9 cellular contexts compared by ENCODE assay signal in the genomic region with DNA sequence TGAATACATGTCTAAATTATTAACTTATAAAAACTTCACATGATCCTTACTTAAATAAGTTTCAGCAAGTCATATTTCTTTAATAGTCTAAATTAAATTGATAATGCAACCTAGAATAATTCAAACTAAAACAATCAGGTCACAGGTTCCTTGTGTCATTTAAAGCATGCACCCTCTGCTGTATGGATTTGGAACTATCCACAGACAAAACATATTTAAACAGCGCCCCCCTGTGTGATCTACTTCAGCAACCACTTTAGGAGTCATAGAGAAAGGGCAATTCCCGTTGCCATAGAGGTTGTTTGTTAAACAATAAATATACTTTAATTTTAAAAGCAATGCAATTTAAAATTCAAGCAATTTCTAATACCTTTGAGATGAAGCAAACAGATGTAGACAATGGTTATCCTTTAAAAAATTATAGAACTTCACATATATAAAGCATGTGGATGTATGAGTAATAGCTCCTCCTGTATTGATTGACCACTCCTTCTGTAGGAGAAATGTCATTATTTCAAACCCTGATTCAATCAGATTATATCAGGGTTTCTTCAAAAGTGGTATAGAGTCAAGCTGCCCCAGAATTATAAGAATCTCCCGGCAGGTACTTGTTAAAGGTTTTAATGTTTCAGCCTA. TPM values are rescaled to one million over a fixed set of nuclear protein-coding genes. Genes with fewer than 3 reads are reported as not detected.
A peak's percentile ranks its signal among the peaks of the same experiment; 100 is the strongest.
DNase-seq lines count a peak whose midpoint lies in the region; ATAC-seq, FAIRE-seq and TF ChIP-seq lines count a peak whose summit lies in the region.
"Had no signal": no experiment of that assay in that cellular context is flagged by ENCODE, and none has a peak within 500 bp of the region (broad histone marks: within the 10 kb centered on the region; RNA-seq: fewer than 3 reads in every experiment).

No MANE protein-coding gene starts in this region.

- no peak overlapping the region for H3K23ac ChIP-seq in H9 (ENCODE audit: insufficient read length, low read depth, low read length)

- intact Hi-C loops in endothelial cell of umbilical vein (cut with micrococcal nuclease), result loop anchor here (1.0 to 5.0 kb wide), 3 partner anchors 40 to 1443 kb away; no protein-coding TSS in a partner anchor

- no TSS peak for BruUV-seq in endothelial cell of umbilical vein (replicated peaks; lab: Mats Ljungman, UMichigan)

- no peak overlapping the region for H3K56ac ChIP-seq in H9 (ENCODE audit: insufficient read length, low read depth, low read length)

- H2AFZ ChIP-seq in H9 (ENCODE audit: low read length), result no peak overlapping the region
- no peak overlapping the region for H2AFZ ChIP-seq in KMS-11 (ENCODE audit: low read depth)
- no peak overlapping the region for H2AFZ ChIP-seq in endothelial cell of umbilical vein (ENCODE audit: low read depth, low read length)

- CTCF ChIA-PET in endothelial cell of umbilical vein (lab: Charles Lee), result interaction anchor here (0.5 to 7.2 kb wide), 36 partner anchors 9 to 1444 kb away, joined by 3 to 233 read pairs (median 5); no protein-coding TSS in a partner anchor

- TF ChIP-seq POLR2A in endothelial cell of umbilical vein (IDR thresholded peaks at IDR 0.05; ENCODE audit: low read depth, low read length), result no peak

- ATAC-seq in naive B cell (ENCODE audit: low read depth in 2 of 2), result peak; percentile 75 to 81

- H3K27ac Mint-ChIP-seq in H9 (no peak overlapping the region), naive B cell (peak overlapping the region in 1 of 6 donors; percentile 37)

- H4K5ac ChIP-seq in H9 (ENCODE audit: insufficient read length, low read depth, low read length), result no peak overlapping the region

- H3K9ac ChIP-seq in H9 (ENCODE audit: extremely low read depth, insufficient read length, low read length) (no peak overlapping the region), KMS-11 (no peak overlapping the region), endothelial cell of umbilical vein (replicated peaks; ENCODE audit: extremely low read depth, insufficient read depth, low read length) (peak overlapping the region; percentile 4)
- H3K9ac ChIP-seq: BLaER1 had no signal

- no peak overlapping the region for H3K4ac ChIP-seq in H9 (ENCODE audit: low read depth, low read length)

- POLR2A ChIA-PET in endothelial cell of umbilical vein (lab: Charles Lee), result no interaction called here

- FAIRE-seq in RCC 7860 (lab: Jason Lieb, UNC) (peak; percentile 85), endothelial cell of umbilical vein (lab: Jason Lieb, UNC) (no peak)

- H3K79me2 ChIP-seq in H9 (ENCODE audit: insufficient read depth, low read length) (no peaks in the 10 kb centered on the region), KMS-11 (ENCODE audit: insufficient read depth, low read depth) (no peaks in the 10 kb centered on the region), endothelial cell of umbilical vein (ENCODE audit: control insufficient read depth, insufficient read depth, low read length) (peaks cover 16% of the 10 kb centered on the region)

- H3K36me3 Mint-ChIP-seq in H9 (ENCODE audit: insufficient read depth in 1 of 3, low read depth in 3 of 3) (no peaks in the 10 kb centered on the region), naive B cell (no peaks in the 10 kb centered on the region)

- H3K4me1 ChIP-seq in H9 (ENCODE audit: insufficient read depth, low read length) (no peaks in the 10 kb centered on the region; the same call in 1 of the 2 replicates), KMS-11 (ENCODE audit: low read depth, poor library complexity, severe bottlenecking) (no peaks in the 10 kb centered on the region), endothelial cell of umbilical vein (ENCODE audit: control insufficient read depth, extremely low read depth, insufficient read depth, low read length) (peaks cover 20% of the 10 kb centered on the region)
- H3K4me1 ChIP-seq: BLaER1 had no signal

- no peak overlapping the region for H2BK20ac ChIP-seq in H9 (ENCODE audit: low read depth, low read length, poor library complexity, severe bottlenecking)

- H4K8ac ChIP-seq in H9 (replicated peaks; ENCODE audit: insufficient read length, low read depth, low read length), result no peak overlapping the region

- no peak overlapping the region for H4K91ac ChIP-seq in H9 (ENCODE audit: insufficient read length, low read depth, low read length)

- H2BK15ac ChIP-seq in H9 (ENCODE audit: low read depth, low read length), result no peak overlapping the region

- H2BK12ac ChIP-seq in H9 (ENCODE audit: insufficient read length, low read depth, low read length), result no peak overlapping the region

- no peaks in the 10 kb centered on the region for H3K23me2 ChIP-seq in H9 (ENCODE audit: insufficient read length, low read depth, low read length, poor library complexity, severe bottlenecking)

- H3K9me3 Mint-ChIP-seq in H9 (no peaks in the 10 kb centered on the region), naive B cell (no peaks in the 10 kb centered on the region)

- no peak overlapping the region for H3T11ph ChIP-seq in H9 (ENCODE audit: low read length)

- no peaks in the 10 kb centered on the region for H3K9me3 ChIP-seq in H9 (ENCODE audit: control insufficient read depth, low read depth, low read length)
- H3K9me3 ChIP-seq in endothelial cell of umbilical vein (replicated peaks; ENCODE audit: control insufficient read depth, insufficient read depth, low read length), result no peaks in the 10 kb centered on the region
- H3K9me3 ChIP-seq: BLaER1 had no signal

- H3K79me1 ChIP-seq in H9 (ENCODE audit: insufficient read depth, low read depth, low read length, poor library complexity, severe bottlenecking), result no peaks in the 10 kb centered on the region

- no peak overlapping the region for H2BK5ac ChIP-seq in H9 (ENCODE audit: insufficient read length, low read length)

- WGBS in H9 (ENCODE audit: extremely low coverage, insufficient read length, low lambda C conversion rate), result no CpG with 5 or more reads among the region's 3 CpGs

- no peaks in the 10 kb centered on the region for H4K20me1 ChIP-seq in H9 (ENCODE audit: control insufficient read depth, insufficient read depth, insufficient read length)
- no peaks in the 10 kb centered on the region for H4K20me1 ChIP-seq in KMS-11 (ENCODE audit: insufficient read depth)
- H4K20me1 ChIP-seq in endothelial cell of umbilical vein (replicated peaks; ENCODE audit: control insufficient read depth, extremely low read depth, insufficient read depth, low read length), result no peaks in the 10 kb centered on the region
- H4K20me1 ChIP-seq: BLaER1 had no signal

- no peak overlapping the region for H3K18ac ChIP-seq in H9 (ENCODE audit: insufficient read length, low read depth, low read length)

- DNase-seq in NCI-H1417 (lab: John Stamatoyannopoulos, UW) (peak; percentile 22 to 65 (median 43)), NCI-H1417 treated with DMSO at 0.1 percent for 48 hours (lab: John Stamatoyannopoulos, UW) (no peak), H9 (peak; percentile 46), RCC 7860 (ENCODE audit: low spot score) (peak; percentile 58), endothelial cell of umbilical vein (ENCODE audit: low read depth, low spot score) (peak; percentile 91), naive B cell (peak; percentile 31), GOT3 (lab: John Stamatoyannopoulos, UW) (no peak)

- no peak overlapping the region for H2AK5ac ChIP-seq in H9 (ENCODE audit: insufficient read length, low read length)

- H3K4me2 ChIP-seq in H9 (ENCODE audit: insufficient read depth, insufficient read length, low read length), result no peak overlapping the region
- no peak overlapping the region for H3K4me2 ChIP-seq in KMS-11
- no peak overlapping the region for H3K4me2 ChIP-seq in endothelial cell of umbilical vein (ENCODE audit: insufficient read depth, low read length)
- H3K4me2 ChIP-seq: BLaER1 had no signal

- dilution Hi-C loops in endothelial cell of umbilical vein (cut with MboI; ENCODE audit: extremely low pct_ligation_motif_present, low sequenced_read_pairs), result no loop called here

- H3K27me3 ChIP-seq in H9 (ENCODE audit: insufficient read depth, low read length) (no peaks in the 10 kb centered on the region), KMS-11 (ENCODE audit: insufficient read depth, low read depth) (no peaks in the 10 kb centered on the region), endothelial cell of umbilical vein (ENCODE audit: control insufficient read depth in 2 of 2, insufficient read depth in 2 of 2, low read length in 2 of 2) (no peaks in the 10 kb centered on the region)
- H3K27me3 ChIP-seq: BLaER1 had no signal

- H3K14ac ChIP-seq in H9 (ENCODE audit: insufficient read depth, low read length), result no peak overlapping the region

- H3K36me3 ChIP-seq in KMS-11 (ENCODE audit: insufficient read depth), result no peaks in the 10 kb centered on the region
- H3K36me3 ChIP-seq in endothelial cell of umbilical vein (ENCODE audit: control insufficient read depth in 2 of 2, extremely low read depth in 1 of 2, insufficient read depth in 2 of 2, low read length in 2 of 2), result no peaks in the 10 kb centered on the region
- H3K36me3 ChIP-seq: BLaER1 had no signal

- no peaks in the 10 kb centered on the region for H3K9me1 ChIP-seq in endothelial cell of umbilical vein (replicated peaks; ENCODE audit: control insufficient read depth, extremely low read depth, insufficient read depth, low read length)

- no peaks in the 10 kb centered on the region for H3K4me1 Mint-ChIP-seq in H9
- peaks cover 0 to 2% (median 0%) of the 10 kb centered on the region in 3 donors for H3K4me1 Mint-ChIP-seq in naive B cell

- TF ChIP-seq CTCF in H9 (conservative IDR thresholded peaks at IDR 0.05) (peak; percentile 93), KMS-11 (conservative IDR thresholded peaks at IDR 0.05; ENCODE audit: low read depth, low read length) (peak; percentile 91), endothelial cell of umbilical vein (IDR thresholded peaks at IDR 0.05; ENCODE audit: extremely low read depth in 1 of 2, insufficient read depth in 1 of 2, low read depth in 1 of 2, low read length in 2 of 2) (peak; percentile 77 to 86)

- no peak overlapping the region for H2BK120ac ChIP-seq in H9 (ENCODE audit: low read depth, low read length, poor library complexity, severe bottlenecking)

- H3K27ac ChIP-seq in H9 (ENCODE audit: insufficient read length, low read depth, low read length), result no peak overlapping the region
- peak overlapping the region; percentile 38; the same call in 1 of the 2 replicates for H3K27ac ChIP-seq in KMS-11
- H3K27ac ChIP-seq in endothelial cell of umbilical vein (ENCODE audit: insufficient read depth, low read depth, low read length), result peak overlapping the region; percentile 31
- H3K27ac ChIP-seq: BLaER1 had no signal

- H3K4me3 ChIP-seq in KMS-11 (IDR thresholded peaks at IDR 0.05; ENCODE audit: insufficient read depth, low read depth, low read length), result no peak overlapping the region
- no peak overlapping the region for H3K4me3 ChIP-seq in endothelial cell of umbilical vein (replicated peaks in 1 of 3; ENCODE audit: insufficient read depth in 1 of 3, low read depth in 1 of 3, low read length in 3 of 3)
- H3K4me3 ChIP-seq: BLaER1 had no signal

- H3K27me3 Mint-ChIP-seq in H9 (ENCODE audit: low read depth), result no peaks in the 10 kb centered on the region
- peaks cover 14 to 32% (median 31%) of the 10 kb centered on the region in 3 donors for H3K27me3 Mint-ChIP-seq in naive B cell

- no peak overlapping the region for H3K4me3 Mint-ChIP-seq in H9
- no peak overlapping the region for H3K4me3 Mint-ChIP-seq in naive B cell

RNA-seq across cellular contexts. Expression of a gene that starts 21.2 kb away (rescaled TPM):
- total RNA-seq in H9 (2021) (7.6 and 9.6 TPM in 2 replicates), endothelial cell of umbilical vein (2.7 and 10.3 TPM in 2 replicates)
- polyA plus RNA-seq in endothelial cell of umbilical vein (3.0 TPM in 2 replicates), naive B cell (ENCODE audit: low read depth in 6 of 6) (under 1 TPM in 2 of 6 donors, not detected in 4; 0.16 to 0.20 TPM)
- polyA plus RNA-seq in endothelial cell of umbilical vein (2011; cell fraction: cytosol; rRNA removed), result 4.2 and 4.8 TPM in 2 replicates
- 23.6 and 31.0 TPM in 2 replicates for polyA plus RNA-seq in endothelial cell of umbilical vein (2011; cell fraction: nucleus; rRNA removed)
- 42.8 and 83.5 TPM in 2 replicates for polyA plus RNA-seq in endothelial cell of umbilical vein (2012)
- 2.1 and 4.4 TPM in 2 replicates for polyA minus RNA-seq in endothelial cell of umbilical vein
- not detected for polyA minus RNA-seq in endothelial cell of umbilical vein (2011; cell fraction: cytosol; rRNA and poly(A)+ RNA removed)
- 7.6 and 13.3 TPM in 2 replicates for polyA minus RNA-seq in endothelial cell of umbilical vein (2011; cell fraction: nucleus; rRNA and poly(A)+ RNA removed)

Comparison
In these comparisons a context has a peak if more than half of its experiments do, and no peak if none do; other contexts are left out.
1. DNase-seq: peak in NCI-H1417 (3 of 3), H9 (single experiment), RCC 7860 (single experiment), endothelial cell of umbilical vein (single experiment) and naive B cell (single experiment); none in NCI-H1417 treated with DMSO at 0.1 percent for 48 hours (single experiment) and GOT3 (single experiment).
2. Peak in every context shown above with its lines, with median percentiles within 50 percentile points of each other: CTCF ChIP-seq.